Comparison of ENCODE assay signal across 1 cellular context in genomic region chr1:204096931-204097330, GRCh38.
TF ChIP-seq lines count a peak whose summit lies in the region.

No MANE protein-coding gene starts in this region.

TF ChIP-seq in HepG2, 621 proteins besides CTCF, POLR2A, EP300 and RAD21 (continues in another document):
- TF ChIP-seq SALL1 (CRISPR knock-in tag; IDR thresholded peaks at IDR 0.05) (peak; percentile 31; the same call in 1 of the 2 replicates), ZNF329 (CRISPR knock-in tag; IDR thresholded peaks at IDR 0.05; ENCODE audit: low read depth) (no peak), ISL2 (CRISPR knock-in tag; IDR thresholded peaks at IDR 0.05) (no peak), SIN3B (IDR thresholded peaks at IDR 0.05; ENCODE audit: low read length) (no peak), ZSCAN21 (CRISPR knock-in tag; IDR thresholded peaks at IDR 0.05; ENCODE audit: borderline replicate concordance) (no peak), FOXP1 (IDR thresholded peaks at IDR 0.05) (no peak), FOXP1 (CRISPR knock-in tag; IDR thresholded peaks at IDR 0.05) (no peak), WIZ (CRISPR knock-in tag; IDR thresholded peaks at IDR 0.05) (no peak), SMARCE1 (IDR thresholded peaks at IDR 0.05; ENCODE audit: borderline replicate concordance) (no peak), PPARG (CRISPR knock-in tag; conservative IDR thresholded peaks at IDR 0.05) (no peak), ZNF207 (IDR thresholded peaks at IDR 0.05; ENCODE audit: borderline replicate concordance) (no peak), ZNF407 (CRISPR knock-in tag; IDR thresholded peaks at IDR 0.05; ENCODE audit: not compliant biosample characterization) (no peak), ZNF18 (CRISPR knock-in tag; IDR thresholded peaks at IDR 0.05; ENCODE audit: insufficient replicate concordance) (no peak), NFE2 (CRISPR knock-in tag; IDR thresholded peaks at IDR 0.05) (no peak), ZNF350 (CRISPR knock-in tag; IDR thresholded peaks at IDR 0.05; ENCODE audit: borderline replicate concordance, low read depth) (no peak), CBX1 (IDR thresholded peaks at IDR 0.05; ENCODE audit: low read depth) (no peak), IKZF4 (CRISPR knock-in tag; IDR thresholded peaks at IDR 0.05; ENCODE audit: borderline replicate concordance, low read depth, not compliant biosample characterization) (no peak), ZNF17 (CRISPR knock-in tag; IDR thresholded peaks at IDR 0.05) (no peak), SOX13 (IDR thresholded peaks at IDR 0.05) (no peak), SOX13 (CRISPR knock-in tag; conservative IDR thresholded peaks at IDR 0.05 in 1 of 2, IDR thresholded peaks at IDR 0.05 in 1 of 2) (peak in 1 of 2 experiments; percentile 33; a peak in 1 of 4 replicates), DDIT3 (CRISPR knock-in tag; IDR thresholded peaks at IDR 0.05) (no peak), ZNF121 (CRISPR knock-in tag; IDR thresholded peaks at IDR 0.05) (no peak), YEATS4 (CRISPR knock-in tag; IDR thresholded peaks at IDR 0.05; ENCODE audit: borderline replicate concordance) (no peak), TFDP2 (CRISPR knock-in tag; IDR thresholded peaks at IDR 0.05) (no peak), TFAP4 (IDR thresholded peaks at IDR 0.05; ENCODE audit: borderline replicate concordance, low read depth) (no peak), ZNF264 (CRISPR knock-in tag; IDR thresholded peaks at IDR 0.05) (peak; percentile 68), ZNF224 (CRISPR knock-in tag; IDR thresholded peaks at IDR 0.05) (no peak), ZSCAN29 (CRISPR knock-in tag; conservative IDR thresholded peaks at IDR 0.05) (no peak), HNF4G (IDR thresholded peaks at IDR 0.05; ENCODE audit: borderline replicate concordance, low read depth, low read length) (peak; percentile 42; the same call in 1 of the 2 replicates), HNF4G (CRISPR knock-in tag; IDR thresholded peaks at IDR 0.05; ENCODE audit: borderline replicate concordance, low read depth) (no peak), HOXA5 (CRISPR knock-in tag; IDR thresholded peaks at IDR 0.05) (no peak), HNF4A (CRISPR knock-in tag; IDR thresholded peaks at IDR 0.05) (peak; percentile 65), CCDC6 (CRISPR knock-in tag; IDR thresholded peaks at IDR 0.05) (no peak), PREB (CRISPR knock-in tag; IDR thresholded peaks at IDR 0.05) (no peak), ZNF747 (CRISPR knock-in tag; IDR thresholded peaks at IDR 0.05; ENCODE audit: borderline replicate concordance) (no peak), ZSCAN25 (CRISPR knock-in tag; IDR thresholded peaks at IDR 0.05) (peak; percentile 77; the same call in 1 of the 2 replicates), HES4 (CRISPR knock-in tag; IDR thresholded peaks at IDR 0.05; ENCODE audit: borderline replicate concordance) (no peak), TOE1 (CRISPR knock-in tag; IDR thresholded peaks at IDR 0.05) (no peak), PRDM10 (CRISPR knock-in tag; IDR thresholded peaks at IDR 0.05; ENCODE audit: low read depth) (no peak), POLR2AphosphoS2 (IDR thresholded peaks at IDR 0.05; ENCODE audit: low read depth, low read length) (no peak), ZNF782 (CRISPR knock-in tag; IDR thresholded peaks at IDR 0.05; ENCODE audit: borderline replicate concordance) (no peak), ZNF768 (CRISPR knock-in tag; IDR thresholded peaks at IDR 0.05) (no peak), ATF6 (CRISPR knock-in tag; conservative IDR thresholded peaks at IDR 0.05) (no peak), E2F1 (CRISPR knock-in tag; IDR thresholded peaks at IDR 0.05) (no peak), TARDBP (CRISPR knock-in tag; IDR thresholded peaks at IDR 0.05) (no peak), TEAD2 (CRISPR knock-in tag; IDR thresholded peaks at IDR 0.05) (no peak), SIN3A (IDR thresholded peaks at IDR 0.05; ENCODE audit: borderline replicate concordance, low read depth, low read length) (no peak), KAT8 (CRISPR knock-in tag; IDR thresholded peaks at IDR 0.05) (no peak), ATRX (CRISPR knock-in tag; IDR thresholded peaks at IDR 0.05; ENCODE audit: borderline replicate concordance) (no peak)
